ENCODE assay signal across 9 cellular contexts in the genomic region with DNA sequence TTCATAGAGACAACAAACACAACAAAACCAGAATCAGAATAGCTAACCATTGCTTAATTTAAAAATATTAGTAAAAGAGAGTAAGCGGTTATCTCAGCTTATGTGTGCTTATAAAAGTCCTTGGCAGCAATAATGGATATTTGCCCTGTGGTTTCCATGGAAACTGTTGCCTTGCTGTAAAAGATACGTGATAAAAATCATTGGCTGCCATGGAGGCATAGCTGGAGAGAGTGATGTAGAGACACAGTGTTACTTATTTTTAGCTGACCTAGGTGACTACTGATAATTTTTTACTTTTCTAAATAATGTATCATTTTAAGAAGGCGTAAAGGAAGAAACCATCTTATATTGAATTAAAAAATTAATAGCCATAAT.
DNase-seq lines count a peak whose midpoint lies in the region; ATAC-seq and TF ChIP-seq lines count a peak whose summit lies in the region.
"Had no signal": no experiment of that assay in that cellular context is flagged by ENCODE, and none has a peak within 500 bp of the region (broad histone marks: within the 10 kb centered on the region; RNA-seq: fewer than 3 reads in every experiment).

No MANE protein-coding gene starts in this region.

- H3K4me1 Mint-ChIP-seq in effector memory CD8-positive, alpha-beta T cell (ENCODE audit: low read depth in 2 of 2): no peaks in the 10 kb centered on the region

- H3K4me3 Mint-ChIP-seq in effector memory CD8-positive, alpha-beta T cell: no peak overlapping the region
- H3K4me3 Mint-ChIP-seq: activated T-cell treated with anti-CD3 and anti-CD28 coated beads, Interleukin-2, amount 50 U/mL, for 72 hours had no signal

- no peaks in the 10 kb centered on the region for H3K27me3 ChIP-seq in dorsolateral prefrontal cortex

- in situ Hi-C loops in G401 (cut with HindIII; ENCODE audit: low sequenced_read_pairs): no loop called here

- no peaks in the 10 kb centered on the region for H3K27me3 Mint-ChIP-seq in effector memory CD8-positive, alpha-beta T cell

- H3K4me3 ChIP-seq in dorsolateral prefrontal cortex: peak overlapping the region; percentile 9 to 68 (median 47)

- TF ChIP-seq CTCF in dorsolateral prefrontal cortex (IDR thresholded peaks at IDR 0.05 in 54 of 56, conservative IDR thresholded peaks at IDR 0.05 in 2 of 56; ENCODE audit: low read depth in 1 of 56, partially characterized antibody in 56 of 56): no peak

- ATAC-seq in GM21825 (IDR thresholded peaks at IDR 0.05; ENCODE audit: unreplicated experiment) (no peak), HG02885 (IDR thresholded peaks at IDR 0.05; ENCODE audit: poor library complexity, unreplicated experiment) (no peak)
- no peak for ATAC-seq in effector memory CD8-positive, alpha-beta T cell (replicated peaks)
- ATAC-seq: activated T-cell treated with anti-CD3 and anti-CD28 coated beads, Interleukin-2, amount 50 U/mL, for 72 hours had no signal

- intact Hi-C loops in dorsolateral prefrontal cortex (cut with DNase I): loop anchor here in 1 of 2 donors (5.0 kb wide), 1 partner anchor 92 kb away; a partner anchor contains a TSS

- H3K27ac ChIP-seq in dorsolateral prefrontal cortex: peak overlapping the region in 55 of 59 donors; percentile 1 to 94 (median 75)

- H3K9me3 Mint-ChIP-seq in effector memory CD8-positive, alpha-beta T cell: no peaks in the 10 kb centered on the region

- DNase-seq in G401 (ENCODE audit: low spot score) (peak; percentile 90), NCI-H2196 (lab: John Stamatoyannopoulos, UW; ENCODE audit: unreplicated experiment) (peak; percentile 60), dorsolateral prefrontal cortex (peak in 1 of 10 donors; percentile 37), pulmonary artery endothelial cell (ENCODE audit: low read depth, low spot score) (peak; percentile 17)
- DNase-seq in effector memory CD8-positive, alpha-beta T cell: no peak
- no peak for DNase-seq in stimulated activated CD4-positive, alpha-beta T cell treated with anti-CD3 and anti-CD28 coated beads, Interleukin-12 subunit alpha, Interleukin-12 subunit beta, amount 100 ng/mL, for 4 hours
- DNase-seq: activated T-cell treated with anti-CD3 and anti-CD28 coated beads, Interleukin-2, amount 50 U/mL, for 72 hours had no signal

- H3K36me3 Mint-ChIP-seq in effector memory CD8-positive, alpha-beta T cell (ENCODE audit: insufficient read depth): no peaks in the 10 kb centered on the region

- peak overlapping the region in 1 of 2 donors; percentile 67 for H3K27ac Mint-ChIP-seq in effector memory CD8-positive, alpha-beta T cell
- H3K27ac Mint-ChIP-seq: activated T-cell treated with anti-CD3 and anti-CD28 coated beads, Interleukin-2, amount 50 U/mL, for 72 hours had no signal

Comparison
In these comparisons a context has a peak if more than half of its experiments do, and no peak if none do; other contexts are left out.
1. DNase-seq: peak in G401 (single experiment), NCI-H2196 (single experiment) and pulmonary artery endothelial cell (single experiment); none in effector memory CD8-positive, alpha-beta T cell (0 of 3) and stimulated activated CD4-positive, alpha-beta T cell treated with anti-CD3 and anti-CD28 coated beads, Interleukin-12 subunit alpha, Interleukin-12 subunit beta, amount 100 ng/mL, for 4 hours (single experiment).